ENCODE assay signal across 1 cellular context in the genomic region with DNA sequence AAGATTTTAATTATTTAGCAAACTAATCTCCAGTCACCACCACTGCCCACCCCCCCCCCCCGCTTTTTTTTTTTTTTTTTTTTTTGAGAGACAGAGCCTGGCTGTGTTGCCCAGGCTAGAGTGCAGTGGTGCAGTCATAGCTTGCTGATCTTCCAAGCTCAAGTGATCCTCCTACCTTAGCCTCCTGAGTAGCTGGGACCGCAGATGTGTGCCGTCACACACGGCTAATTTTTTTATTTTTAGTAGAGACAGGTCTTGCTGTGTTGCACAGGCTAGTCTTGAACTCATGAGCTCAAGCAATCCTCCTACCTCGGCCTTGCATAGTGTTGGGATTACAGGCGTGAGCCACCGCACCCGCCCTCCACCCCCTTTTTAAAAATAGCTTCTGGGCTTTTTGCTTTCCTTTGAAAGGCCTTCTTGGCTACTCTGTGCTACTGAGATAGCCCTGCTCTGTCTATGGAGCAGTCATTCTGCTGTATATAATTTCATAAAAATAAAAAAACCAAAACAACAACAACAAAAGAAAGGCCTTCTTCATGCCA.
TF ChIP-seq lines count a peak whose summit lies in the region.

No MANE protein-coding gene starts in this region.

TF ChIP-seq in GM12878, 131 proteins besides CTCF, POLR2A, EP300 and RAD21 (continued from another document):
- TF ChIP-seq, protein P1, sequence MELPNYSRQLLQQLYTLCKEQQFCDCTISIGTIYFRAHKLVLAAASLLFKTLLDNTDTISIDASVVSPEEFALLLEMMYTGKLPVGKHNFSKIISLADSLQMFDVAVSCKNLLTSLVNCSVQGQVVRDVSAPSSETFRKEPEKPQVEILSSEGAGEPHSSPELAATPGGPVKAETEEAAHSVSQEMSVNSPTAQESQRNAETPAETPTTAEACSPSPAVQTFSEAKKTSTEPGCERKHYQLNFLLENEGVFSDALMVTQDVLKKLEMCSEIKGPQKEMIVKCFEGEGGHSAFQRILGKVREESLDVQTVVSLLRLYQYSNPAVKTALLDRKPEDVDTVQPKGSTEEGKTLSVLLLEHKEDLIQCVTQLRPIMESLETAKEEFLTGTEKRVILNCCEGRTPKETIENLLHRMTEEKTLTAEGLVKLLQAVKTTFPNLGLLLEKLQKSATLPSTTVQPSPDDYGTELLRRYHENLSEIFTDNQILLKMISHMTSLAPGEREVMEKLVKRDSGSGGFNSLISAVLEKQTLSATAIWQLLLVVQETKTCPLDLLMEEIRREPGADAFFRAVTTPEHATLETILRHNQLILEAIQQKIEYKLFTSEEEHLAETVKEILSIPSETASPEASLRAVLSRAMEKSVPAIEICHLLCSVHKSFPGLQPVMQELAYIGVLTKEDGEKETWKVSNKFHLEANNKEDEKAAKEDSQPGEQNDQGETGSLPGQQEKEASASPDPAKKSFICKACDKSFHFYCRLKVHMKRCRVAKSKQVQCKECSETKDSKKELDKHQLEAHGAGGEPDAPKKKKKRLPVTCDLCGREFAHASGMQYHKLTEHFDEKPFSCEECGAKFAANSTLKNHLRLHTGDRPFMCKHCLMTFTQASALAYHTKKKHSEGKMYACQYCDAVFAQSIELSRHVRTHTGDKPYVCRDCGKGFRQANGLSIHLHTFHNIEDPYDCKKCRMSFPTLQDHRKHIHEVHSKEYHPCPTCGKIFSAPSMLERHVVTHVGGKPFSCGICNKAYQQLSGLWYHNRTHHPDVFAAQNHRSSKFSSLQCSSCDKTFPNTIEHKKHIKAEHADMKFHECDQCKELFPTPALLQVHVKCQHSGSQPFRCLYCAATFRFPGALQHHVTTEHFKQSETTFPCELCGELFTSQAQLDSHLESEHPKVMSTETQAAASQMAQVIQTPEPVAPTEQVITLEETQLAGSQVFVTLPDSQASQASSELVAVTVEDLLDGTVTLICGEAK (IDR thresholded peaks at IDR 0.05; ENCODE audit: borderline replicate concordance), result no peak
- no peak for TF ChIP-seq SRF (IDR thresholded peaks at IDR 0.05; ENCODE audit: low read depth in 2 of 2, low read length in 2 of 2)
- TF ChIP-seq IRF4 (IDR thresholded peaks at IDR 0.05; ENCODE audit: low read depth, low read length), result no peak
- no peak for TF ChIP-seq RAD51 (IDR thresholded peaks at IDR 0.05)
- TF ChIP-seq, protein P2, sequence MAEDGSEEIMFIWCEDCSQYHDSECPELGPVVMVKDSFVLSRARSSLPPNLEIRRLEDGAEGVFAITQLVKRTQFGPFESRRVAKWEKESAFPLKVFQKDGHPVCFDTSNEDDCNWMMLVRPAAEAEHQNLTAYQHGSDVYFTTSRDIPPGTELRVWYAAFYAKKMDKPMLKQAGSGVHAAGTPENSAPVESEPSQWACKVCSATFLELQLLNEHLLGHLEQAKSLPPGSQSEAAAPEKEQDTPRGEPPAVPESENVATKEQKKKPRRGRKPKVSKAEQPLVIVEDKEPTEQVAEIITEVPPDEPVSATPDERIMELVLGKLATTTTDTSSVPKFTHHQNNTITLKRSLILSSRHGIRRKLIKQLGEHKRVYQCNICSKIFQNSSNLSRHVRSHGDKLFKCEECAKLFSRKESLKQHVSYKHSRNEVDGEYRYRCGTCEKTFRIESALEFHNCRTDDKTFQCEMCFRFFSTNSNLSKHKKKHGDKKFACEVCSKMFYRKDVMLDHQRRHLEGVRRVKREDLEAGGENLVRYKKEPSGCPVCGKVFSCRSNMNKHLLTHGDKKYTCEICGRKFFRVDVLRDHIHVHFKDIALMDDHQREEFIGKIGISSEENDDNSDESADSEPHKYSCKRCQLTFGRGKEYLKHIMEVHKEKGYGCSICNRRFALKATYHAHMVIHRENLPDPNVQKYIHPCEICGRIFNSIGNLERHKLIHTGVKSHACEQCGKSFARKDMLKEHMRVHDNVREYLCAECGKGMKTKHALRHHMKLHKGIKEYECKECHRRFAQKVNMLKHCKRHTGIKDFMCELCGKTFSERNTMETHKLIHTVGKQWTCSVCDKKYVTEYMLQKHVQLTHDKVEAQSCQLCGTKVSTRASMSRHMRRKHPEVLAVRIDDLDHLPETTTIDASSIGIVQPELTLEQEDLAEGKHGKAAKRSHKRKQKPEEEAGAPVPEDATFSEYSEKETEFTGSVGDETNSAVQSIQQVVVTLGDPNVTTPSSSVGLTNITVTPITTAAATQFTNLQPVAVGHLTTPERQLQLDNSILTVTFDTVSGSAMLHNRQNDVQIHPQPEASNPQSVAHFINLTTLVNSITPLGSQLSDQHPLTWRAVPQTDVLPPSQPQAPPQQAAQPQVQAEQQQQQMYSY (CRISPR knock-in tag; IDR thresholded peaks at IDR 0.05), result no peak
- no peak for TF ChIP-seq SP1 (IDR thresholded peaks at IDR 0.05; ENCODE audit: low read depth, low read length)
- TF ChIP-seq, protein P3, sequence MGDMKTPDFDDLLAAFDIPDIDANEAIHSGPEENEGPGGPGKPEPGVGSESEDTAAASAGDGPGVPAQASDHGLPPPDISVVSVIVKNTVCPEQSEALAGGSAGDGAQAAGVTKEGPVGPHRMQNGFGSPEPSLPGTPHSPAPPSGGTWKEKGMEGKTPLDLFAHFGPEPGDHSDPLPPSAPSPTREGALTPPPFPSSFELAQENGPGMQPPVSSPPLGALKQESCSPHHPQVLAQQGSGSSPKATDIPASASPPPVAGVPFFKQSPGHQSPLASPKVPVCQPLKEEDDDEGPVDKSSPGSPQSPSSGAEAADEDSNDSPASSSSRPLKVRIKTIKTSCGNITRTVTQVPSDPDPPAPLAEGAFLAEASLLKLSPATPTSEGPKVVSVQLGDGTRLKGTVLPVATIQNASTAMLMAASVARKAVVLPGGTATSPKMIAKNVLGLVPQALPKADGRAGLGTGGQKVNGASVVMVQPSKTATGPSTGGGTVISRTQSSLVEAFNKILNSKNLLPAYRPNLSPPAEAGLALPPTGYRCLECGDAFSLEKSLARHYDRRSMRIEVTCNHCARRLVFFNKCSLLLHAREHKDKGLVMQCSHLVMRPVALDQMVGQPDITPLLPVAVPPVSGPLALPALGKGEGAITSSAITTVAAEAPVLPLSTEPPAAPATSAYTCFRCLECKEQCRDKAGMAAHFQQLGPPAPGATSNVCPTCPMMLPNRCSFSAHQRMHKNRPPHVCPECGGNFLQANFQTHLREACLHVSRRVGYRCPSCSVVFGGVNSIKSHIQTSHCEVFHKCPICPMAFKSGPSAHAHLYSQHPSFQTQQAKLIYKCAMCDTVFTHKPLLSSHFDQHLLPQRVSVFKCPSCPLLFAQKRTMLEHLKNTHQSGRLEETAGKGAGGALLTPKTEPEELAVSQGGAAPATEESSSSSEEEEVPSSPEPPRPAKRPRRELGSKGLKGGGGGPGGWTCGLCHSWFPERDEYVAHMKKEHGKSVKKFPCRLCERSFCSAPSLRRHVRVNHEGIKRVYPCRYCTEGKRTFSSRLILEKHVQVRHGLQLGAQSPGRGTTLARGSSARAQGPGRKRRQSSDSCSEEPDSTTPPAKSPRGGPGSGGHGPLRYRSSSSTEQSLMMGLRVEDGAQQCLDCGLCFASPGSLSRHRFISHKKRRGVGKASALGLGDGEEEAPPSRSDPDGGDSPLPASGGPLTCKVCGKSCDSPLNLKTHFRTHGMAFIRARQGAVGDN (IDR thresholded peaks at IDR 0.05), result no peak
- TF ChIP-seq, protein P4, sequence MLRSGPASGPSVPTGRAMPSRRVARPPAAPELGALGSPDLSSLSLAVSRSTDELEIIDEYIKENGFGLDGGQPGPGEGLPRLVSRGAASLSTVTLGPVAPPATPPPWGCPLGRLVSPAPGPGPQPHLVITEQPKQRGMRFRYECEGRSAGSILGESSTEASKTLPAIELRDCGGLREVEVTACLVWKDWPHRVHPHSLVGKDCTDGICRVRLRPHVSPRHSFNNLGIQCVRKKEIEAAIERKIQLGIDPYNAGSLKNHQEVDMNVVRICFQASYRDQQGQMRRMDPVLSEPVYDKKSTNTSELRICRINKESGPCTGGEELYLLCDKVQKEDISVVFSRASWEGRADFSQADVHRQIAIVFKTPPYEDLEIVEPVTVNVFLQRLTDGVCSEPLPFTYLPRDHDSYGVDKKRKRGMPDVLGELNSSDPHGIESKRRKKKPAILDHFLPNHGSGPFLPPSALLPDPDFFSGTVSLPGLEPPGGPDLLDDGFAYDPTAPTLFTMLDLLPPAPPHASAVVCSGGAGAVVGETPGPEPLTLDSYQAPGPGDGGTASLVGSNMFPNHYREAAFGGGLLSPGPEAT (IDR thresholded peaks at IDR 0.05; ENCODE audit: low read depth), result no peak
- no peak for TF ChIP-seq ZSCAN29 (IDR thresholded peaks at IDR 0.05)
- TF ChIP-seq, protein P5, sequence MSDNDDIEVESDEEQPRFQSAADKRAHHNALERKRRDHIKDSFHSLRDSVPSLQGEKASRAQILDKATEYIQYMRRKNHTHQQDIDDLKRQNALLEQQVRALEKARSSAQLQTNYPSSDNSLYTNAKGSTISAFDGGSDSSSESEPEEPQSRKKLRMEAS (IDR thresholded peaks at IDR 0.05; ENCODE audit: low read depth, low read length), result no peak
- no peak for TF ChIP-seq SMAD5 (IDR thresholded peaks at IDR 0.05; ENCODE audit: low read depth)
- TF ChIP-seq FOXK2 (IDR thresholded peaks at IDR 0.05), result no peak
